In the genomic region with DNA sequence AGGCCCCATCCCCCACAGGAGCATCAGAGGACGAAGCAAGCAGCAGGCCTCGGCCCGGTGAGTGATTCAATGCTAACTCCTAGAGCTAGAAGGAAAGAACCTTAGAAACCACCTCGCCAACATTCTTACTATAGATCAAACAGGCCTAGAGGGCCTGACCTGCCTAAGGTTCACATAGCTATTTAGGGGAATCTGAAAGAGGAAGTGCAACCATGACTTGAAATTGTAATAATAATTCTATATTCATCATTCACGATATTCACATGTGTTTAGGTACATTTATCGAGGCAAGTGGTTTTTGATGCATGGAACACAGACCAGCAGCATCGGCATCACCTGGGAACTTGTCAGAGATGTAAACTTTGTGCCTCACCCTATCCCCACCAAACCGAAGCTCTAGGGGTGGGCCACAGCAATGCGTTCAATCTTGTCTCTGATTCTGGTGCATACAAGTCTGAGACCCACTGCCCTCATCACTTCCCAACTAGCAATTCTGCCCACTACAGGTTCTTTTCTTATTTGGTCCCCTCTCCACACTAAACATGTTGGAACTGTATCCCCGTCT, we compare ENCODE assay signal across 9 cellular contexts.
A peak's percentile ranks its signal among the peaks of the same experiment; 100 is the strongest.
DNase-seq lines count a peak whose midpoint lies in the region; ATAC-seq and TF ChIP-seq lines count a peak whose summit lies in the region.
"Had no signal": no experiment of that assay in that cellular context is flagged by ENCODE, and none has a peak within 500 bp of the region (broad histone marks: within the 10 kb centered on the region; RNA-seq: fewer than 3 reads in every experiment).

No MANE protein-coding gene starts in this region.

- H3K4me1 ChIP-seq in foreskin keratinocyte, result no peaks in the 10 kb centered on the region

- H3K27me3 ChIP-seq in foreskin keratinocyte (no peaks in the 10 kb centered on the region), brain microvascular endothelial cell (replicated peaks) (no peaks in the 10 kb centered on the region)

- ATAC-seq in GM19438 (IDR thresholded peaks at IDR 0.05; ENCODE audit: low read depth, unreplicated experiment), result peak; percentile 52
- ATAC-seq in HG03064 (IDR thresholded peaks at IDR 0.05; ENCODE audit: low read depth, unreplicated experiment), result peak; percentile 56
- no peak for ATAC-seq in foreskin keratinocyte

- H3K36me3 ChIP-seq in brain microvascular endothelial cell (replicated peaks), result no peaks in the 10 kb centered on the region

- H3K27ac ChIP-seq in foreskin keratinocyte, result no peak overlapping the region
- H3K27ac ChIP-seq in brain microvascular endothelial cell, result no peak overlapping the region

- peak overlapping the region; percentile 75 for H3K4me3 ChIP-seq in GM12865 (ENCODE audit: low read depth, low read length)
- no peak overlapping the region for H3K4me3 ChIP-seq in brain microvascular endothelial cell (ENCODE audit: low read depth, low read length)

- TF ChIP-seq CTCF in GM12865 (IDR thresholded peaks at IDR 0.05; ENCODE audit: insufficient read depth, low read depth, low read length, missing control alignments) (peak; percentile 3), foreskin keratinocyte (conservative IDR thresholded peaks at IDR 0.05) (no peak), brain microvascular endothelial cell (IDR thresholded peaks at IDR 0.05; ENCODE audit: low read depth, low read length, missing control alignments) (no peak)

- in situ Hi-C loops in brain microvascular endothelial cell (cut with HindIII; ENCODE audit: low pct_ligation_motif_present, low sequenced_read_pairs), result no loop called here

- DNase-seq in GM12865 (ENCODE audit: low read depth), result peak; percentile 98
- peak; percentile 30 for DNase-seq in SKM-1 treated with dmso at 0.1 percent for 144 hours (lab: John Stamatoyannopoulos, UW; ENCODE audit: unreplicated experiment)
- no peak for DNase-seq in foreskin keratinocyte
- no peak for DNase-seq in SW480 (ENCODE audit: low spot score)
- no peak for DNase-seq in brain microvascular endothelial cell
- DNase-seq in islet precursor cell, result no peak
- DNase-seq: hypothalamus had no signal

Comparison
In these comparisons a context has a peak if more than half of its experiments do, and no peak if none do; other contexts are left out.
1. DNase-seq: peak in GM12865 (single experiment) and SKM-1 treated with dmso at 0.1 percent for 144 hours (single experiment); none in foreskin keratinocyte (0 of 2), SW480 (single experiment), brain microvascular endothelial cell (single experiment) and islet precursor cell (single experiment).